Comparison of ENCODE assay signal across 8 cellular contexts in genomic region chr5:62093981-62094380, GRCh38.
A peak's percentile ranks its signal among the peaks of the same experiment; 100 is the strongest.
DNase-seq lines count a peak whose midpoint lies in the region; ATAC-seq, FAIRE-seq and TF ChIP-seq lines count a peak whose summit lies in the region.

No MANE protein-coding gene starts in this region.

- H3K4me2 ChIP-seq in K562 (ENCODE audit: insufficient read depth, low read length) (no peak overlapping the region), mesendoderm (ENCODE audit: low read length) (no peak overlapping the region)

- no peak overlapping the region for H4K5ac ChIP-seq in mesendoderm (ENCODE audit: low read length)

- H3K36me3 ChIP-seq in K562 (ENCODE audit: control insufficient read depth, insufficient read depth, low read length) = no peaks in the 10 kb centered on the region
- H3K36me3 ChIP-seq in mesendoderm (ENCODE audit: control insufficient read depth, insufficient read depth, low read length) = no peaks in the 10 kb centered on the region

- H2AFZ ChIP-seq in K562 (ENCODE audit: low read depth, low read length) = no peak overlapping the region

- H3K79me2 ChIP-seq in K562 (ENCODE audit: control insufficient read depth, insufficient read depth, low read length) (no peaks in the 10 kb centered on the region), mesendoderm (ENCODE audit: control insufficient read depth, insufficient read depth, low read length) (no peaks in the 10 kb centered on the region)

- H2AK5ac ChIP-seq in mesendoderm (ENCODE audit: low read length) = no peak overlapping the region

- H3K4me3 ChIP-seq in K562 = no peak overlapping the region
- H3K4me3 ChIP-seq in mesendoderm (ENCODE audit: low read length) = no peak overlapping the region

- TF ChIP-seq RAD21 in K562 (CRISPR knock-in tag; conservative IDR thresholded peaks at IDR 0.05 in 1 of 2, IDR thresholded peaks at IDR 0.05 in 1 of 2) = no peak

- H4K20me1 ChIP-seq in K562 (replicated peaks; ENCODE audit: control insufficient read depth, insufficient read depth, low read length) = no peaks in the 10 kb centered on the region

- no peak for TF ChIP-seq POLR2A in K562 (conservative IDR thresholded peaks at IDR 0.05)

- CTCF ChIA-PET in K562 (lab: Yijun Ruan, JAX; ENCODE audit: low intra/inter-chr PET ratio) = no interaction called here

- H3K4ac ChIP-seq in mesendoderm (ENCODE audit: low read depth, low read length) = no peak overlapping the region

- FAIRE-seq in K562 (lab: Jason Lieb, UNC) = no peak

- no peak for ATAC-seq in K562

- no peak overlapping the region for H2BK15ac ChIP-seq in mesendoderm (replicated peaks; ENCODE audit: low read depth)

- no peak overlapping the region for H3K18ac ChIP-seq in mesendoderm (ENCODE audit: low read length)

- no peaks in the 10 kb centered on the region for H3K27me3 ChIP-seq in K562 (ENCODE audit: control insufficient read depth in 2 of 2, insufficient read depth in 2 of 2, low read length in 2 of 2)
- H3K27me3 ChIP-seq in mesendoderm (ENCODE audit: insufficient read depth, low read length, poor library complexity) = no peaks in the 10 kb centered on the region

- H3K9me3 ChIP-seq in K562 (replicated peaks; ENCODE audit: control insufficient read depth, insufficient read depth, low read depth, low read length) = no peaks in the 10 kb centered on the region

- no peak overlapping the region for H2BK5ac ChIP-seq in mesendoderm (ENCODE audit: low read length)

- no peaks in the 10 kb centered on the region for H3K79me1 ChIP-seq in mesendoderm (ENCODE audit: low read length)

- TF ChIP-seq CTCF in K562 (IDR thresholded peaks at IDR 0.05 in 2 of 3, conservative IDR thresholded peaks at IDR 0.05 in 1 of 3; ENCODE audit: insufficient read depth in 2 of 3, low read depth in 1 of 3, low read length in 3 of 3) = no peak

- H2BK120ac ChIP-seq in mesendoderm (ENCODE audit: low read depth, low read length) = no peak overlapping the region

- no peak overlapping the region for H3K56ac ChIP-seq in mesendoderm (ENCODE audit: low read length)

- intact Hi-C loops in K562 (cut with micrococcal nuclease) = no loop called here

- H3K4me1 ChIP-seq in K562 (replicated peaks in 1 of 2; ENCODE audit: control insufficient read depth in 2 of 2, insufficient read depth in 2 of 2, low read length in 2 of 2) (no peaks in the 10 kb centered on the region), mesendoderm (ENCODE audit: control insufficient read depth, low read depth, low read length) (no peaks in the 10 kb centered on the region)

- no TSS peak for BruUV-seq in K562 (replicated peaks; lab: Mats Ljungman, UMichigan)

- no peak for TF ChIP-seq EP300 in K562 (IDR thresholded peaks at IDR 0.05; ENCODE audit: low read length)

- POLR2A ChIA-PET in K562 (lab: Yijun Ruan, JAX) = interaction anchor here (0.6 kb wide), 1 partner anchor 544 kb away, joined by 3 read pairs; no protein-coding TSS in a partner anchor

- no peaks in the 10 kb centered on the region for H3K9me1 ChIP-seq in K562 (ENCODE audit: control insufficient read depth, insufficient read depth, low read length)

- in situ Hi-C loops in K562 (cut with MboI) = no loop called here

- WGBS in K562 (ENCODE audit: insufficient coverage, low coverage, missing lambda C conversion rate) = 2% methylated on average over 3 of the region's 3 CpGs
- WGBS in mesendoderm (ENCODE audit: extremely low coverage, insufficient coverage, low lambda C conversion rate) = no CpG with 5 or more reads among the region's 3 CpGs

- DNase-seq in DMS79 (lab: John Stamatoyannopoulos, UW) = peak; percentile 31
- peak; percentile 90 for DNase-seq in NCI-H187 treated with DMSO at 0.1 percent for 48 hours (lab: John Stamatoyannopoulos, UW)
- DNase-seq in K562 (ENCODE audit: extremely low read depth in 1 of 4, low spot score in 3 of 4) = peak in 1 of 4 experiments; percentile 1
- peak; percentile 59 for DNase-seq in mesendoderm
- DNase-seq in cortex of kidney (lab: John Stamatoyannopoulos, UW) = no peak
- no peak for DNase-seq in activated CD4-positive, alpha-beta T cell treated with anti-CD3 and anti-CD28 coated beads for 4 hours
- DNase-seq in NOMO-1 treated with dmso at 0.1 percent for 144 hours (lab: John Stamatoyannopoulos, UW; ENCODE audit: unreplicated experiment) = no peak
- DNase-seq in activated CD8-positive, alpha-beta memory T cell treated with anti-CD3 and anti-CD28 coated beads for 24 hours = no peak

- H3K9ac ChIP-seq in K562 (ENCODE audit: insufficient read depth in 1 of 2, low read depth in 2 of 2, low read length in 2 of 2) (no peak overlapping the region), mesendoderm (ENCODE audit: low read length) (no peak overlapping the region)

- no peak overlapping the region for H3K23ac ChIP-seq in mesendoderm (ENCODE audit: low read length)

- H3K27ac ChIP-seq in K562 (ENCODE audit: extremely low read depth, low read depth, low read length) = no peak overlapping the region
- H3K27ac ChIP-seq in mesendoderm (ENCODE audit: low read depth, low read length) = no peak overlapping the region

- no peak overlapping the region for H4K8ac ChIP-seq in mesendoderm (ENCODE audit: low read depth, low read length)

TF ChIP-seq in K562, 482 proteins besides CTCF, POLR2A, EP300 and RAD21:
- no peak for TF ChIP-seq PBX2 (CRISPR knock-in tag; IDR thresholded peaks at IDR 0.05; ENCODE audit: low read depth)
- peak; percentile 81 for TF ChIP-seq PBX2 (tag; conservative IDR thresholded peaks at IDR 0.05; ENCODE audit: low read depth)
- no peak for TF ChIP-seq E2F4 (CRISPR knock-in tag; IDR thresholded peaks at IDR 0.05; ENCODE audit: low read depth)
- TF ChIP-seq MEIS2 (IDR thresholded peaks at IDR 0.05; ENCODE audit: partially characterized antibody) = peak; percentile 76
- TF ChIP-seq RFX1 (IDR thresholded peaks at IDR 0.05) = peak; percentile 72
- TF ChIP-seq PKNOX1 (IDR thresholded peaks at IDR 0.05) = peak; percentile 59
- TF ChIP-seq FOXJ2 (tag; IDR thresholded peaks at IDR 0.05) = 0 out of 2 replicates have a peak, but pooled peaks have one; percentile 27

Comparison
In these comparisons a context has a peak if more than half of its experiments do, and no peak if none do; other contexts are left out.
1. DNase-seq: peak in DMS79 (single experiment), NCI-H187 treated with DMSO at 0.1 percent for 48 hours (single experiment) and mesendoderm (single experiment); none in cortex of kidney (single experiment), activated CD4-positive, alpha-beta T cell treated with anti-CD3 and anti-CD28 coated beads for 4 hours (0 of 2), NOMO-1 treated with dmso at 0.1 percent for 144 hours (single experiment) and activated CD8-positive, alpha-beta memory T cell treated with anti-CD3 and anti-CD28 coated beads for 24 hours (single experiment).